In genomic region chr2:224173210-224173609, GRCh38 we compare ENCODE assay signal across 25 cellular contexts.
"Had no signal": no experiment of that assay in that cellular context is flagged by ENCODE, and none has a peak within 500 bp of the region (broad histone marks: within the 10 kb centered on the region; RNA-seq: fewer than 3 reads in every experiment).

No MANE protein-coding gene starts in this region.

- H3K4me3 ChIP-seq: gastroesophageal sphincter, right lobe of liver, tibial artery had no signal

- H3K36me3 ChIP-seq: gastroesophageal sphincter, right lobe of liver, tibial artery had no signal

- H3K27me3 ChIP-seq: gastroesophageal sphincter, right lobe of liver, tibial artery had no signal

- H3K4me3 Mint-ChIP-seq: activated CD4-positive, alpha-beta T cell treated with anti-CD3 and anti-CD28 coated beads, Interleukin-2, amount 10 ng/mL, durations not matched to agents 7 days and 5 days; activated CD8-positive, alpha-beta memory T cell treated with anti-CD3 and anti-CD28 coated beads, Interleukin-2, amount 10 ng/mL, durations not matched to agents 7 days and 5 days; activated CD8-positive, alpha-beta T cell treated with anti-CD3 and anti-CD28 coated beads for 36 hours; activated naive CD8-positive, alpha-beta T cell treated with anti-CD3 and anti-CD28 coated beads, Interleukin-2, amount 50 U/mL, for 24 hours; activated T-helper 1 cell treated with anti-CD3 and anti-CD28 coated beads, Interleukin-12 subunit alpha, Interleukin-12 subunit beta, Interleukin-2, Interleukin-4 antibody, amounts not matched to agents 30 ng/mL and 10 ng/mL and 1 ng/mL, durations not matched to agents 14 hours and 24 hours and 36 hours; brain; memory B cell; neural crest cell; stimulated activated effector memory CD8-positive, alpha-beta T cell treated with anti-CD3 and anti-CD28 coated beads, Interleukin-12 subunit alpha, Interleukin-12 subunit beta, amount 100 ng/mL, for 72 hours; stimulated activated naive CD8-positive, alpha-beta T cell treated with anti-CD3 and anti-CD28 coated beads, Interleukin-15, amount 100 ng/mL, for 72 hours; T-helper 2 cell treated with Interferon-gamma antibody and Interleukin-4, amounts not matched to agents 5 μg/mL and 100 μg/mL, for 36 hours had no signal

- H3K27ac ChIP-seq: gastroesophageal sphincter, right lobe of liver, tibial artery, VCaP had no signal

- H3K9me3 Mint-ChIP-seq: activated CD4-positive, alpha-beta T cell treated with anti-CD3 and anti-CD28 coated beads, Interleukin-2, amount 10 ng/mL, durations not matched to agents 7 days and 5 days; activated CD8-positive, alpha-beta T cell treated with anti-CD3 and anti-CD28 coated beads for 36 hours; activated naive CD8-positive, alpha-beta T cell treated with anti-CD3 and anti-CD28 coated beads, Interleukin-2, amount 50 U/mL, for 24 hours; activated T-helper 1 cell treated with anti-CD3 and anti-CD28 coated beads, Interleukin-12 subunit alpha, Interleukin-12 subunit beta, Interleukin-2, Interleukin-4 antibody, amounts not matched to agents 30 ng/mL and 10 ng/mL and 1 ng/mL, durations not matched to agents 14 hours and 24 hours and 36 hours; stimulated activated effector memory CD8-positive, alpha-beta T cell treated with anti-CD3 and anti-CD28 coated beads, Interleukin-12 subunit alpha, Interleukin-12 subunit beta, amount 100 ng/mL, for 72 hours; stimulated activated naive CD8-positive, alpha-beta T cell treated with anti-CD3 and anti-CD28 coated beads, Interleukin-15, amount 100 ng/mL, for 72 hours; T-helper 2 cell treated with Interferon-gamma antibody and Interleukin-4, amounts not matched to agents 5 μg/mL and 100 μg/mL, for 36 hours had no signal

- FAIRE-seq: small intestine had no signal

- DNase-seq: activated CD4-positive, alpha-beta T cell treated with anti-CD3 and anti-CD28 coated beads, Interleukin-2, amount 10 ng/mL, durations not matched to agents 7 days and 5 days; activated CD8-positive, alpha-beta memory T cell treated with anti-CD3 and anti-CD28 coated beads, Interleukin-2, amount 10 ng/mL, durations not matched to agents 7 days and 5 days; activated CD8-positive, alpha-beta T cell treated with anti-CD3 and anti-CD28 coated beads for 36 hours; activated gamma-delta T cell; activated naive CD4-positive, alpha-beta T cell treated with anti-CD3 and anti-CD28 coated beads, Interleukin-2, amount 50 U/mL, for 16 hours; activated naive CD8-positive, alpha-beta T cell treated with anti-CD3 and anti-CD28 coated beads, Interleukin-2, amount 50 U/mL, for 24 hours; anterior cingulate cortex; effector CD8-positive, alpha-beta T cell; head of caudate nucleus; hypothalamus; left ventricle myocardium superior; occipital lobe; right lobe of liver; small intestine; stimulated activated CD4-positive, alpha-beta T cell treated with anti-CD3 and anti-CD28 coated beads, Interleukin-2, amount 100 ng/mL, for 24 hours; stimulated activated naive CD8-positive, alpha-beta T cell treated with anti-CD3 and anti-CD28 coated beads, Interleukin-15, amount 100 ng/mL, for 72 hours; tibial artery had no signal

- H3K4me1 Mint-ChIP-seq: activated CD4-positive, alpha-beta T cell treated with anti-CD3 and anti-CD28 coated beads, Interleukin-2, amount 10 ng/mL, durations not matched to agents 7 days and 5 days; activated CD8-positive, alpha-beta memory T cell treated with anti-CD3 and anti-CD28 coated beads, Interleukin-2, amount 10 ng/mL, durations not matched to agents 7 days and 5 days; activated naive CD8-positive, alpha-beta T cell treated with anti-CD3 and anti-CD28 coated beads, Interleukin-2, amount 50 U/mL, for 24 hours; memory B cell; stimulated activated effector memory CD8-positive, alpha-beta T cell treated with anti-CD3 and anti-CD28 coated beads, Interleukin-12 subunit alpha, Interleukin-12 subunit beta, amount 100 ng/mL, for 72 hours; stimulated activated naive CD8-positive, alpha-beta T cell treated with anti-CD3 and anti-CD28 coated beads, Interleukin-15, amount 100 ng/mL, for 72 hours had no signal

- H3K9me3 ChIP-seq: gastroesophageal sphincter, right lobe of liver, tibial artery had no signal

- H3K4me1 ChIP-seq: right lobe of liver, tibial artery had no signal

- H3K27ac Mint-ChIP-seq: activated CD4-positive, alpha-beta T cell treated with anti-CD3 and anti-CD28 coated beads, Interleukin-2, amount 10 ng/mL, durations not matched to agents 7 days and 5 days; activated CD8-positive, alpha-beta memory T cell treated with anti-CD3 and anti-CD28 coated beads, Interleukin-2, amount 10 ng/mL, durations not matched to agents 7 days and 5 days; activated CD8-positive, alpha-beta T cell treated with anti-CD3 and anti-CD28 coated beads for 36 hours; activated naive CD8-positive, alpha-beta T cell treated with anti-CD3 and anti-CD28 coated beads, Interleukin-2, amount 50 U/mL, for 24 hours; activated T-helper 1 cell treated with anti-CD3 and anti-CD28 coated beads, Interleukin-12 subunit alpha, Interleukin-12 subunit beta, Interleukin-2, Interleukin-4 antibody, amounts not matched to agents 30 ng/mL and 10 ng/mL and 1 ng/mL, durations not matched to agents 14 hours and 24 hours and 36 hours; memory B cell; stimulated activated effector memory CD8-positive, alpha-beta T cell treated with anti-CD3 and anti-CD28 coated beads, Interleukin-12 subunit alpha, Interleukin-12 subunit beta, amount 100 ng/mL, for 72 hours; stimulated activated naive CD8-positive, alpha-beta T cell treated with anti-CD3 and anti-CD28 coated beads, Interleukin-15, amount 100 ng/mL, for 72 hours; T-helper 2 cell treated with Interferon-gamma antibody and Interleukin-4, amounts not matched to agents 5 μg/mL and 100 μg/mL, for 36 hours had no signal

- H3K36me3 Mint-ChIP-seq: activated CD8-positive, alpha-beta memory T cell treated with anti-CD3 and anti-CD28 coated beads, Interleukin-2, amount 10 ng/mL, durations not matched to agents 7 days and 5 days; brain; memory B cell; stimulated activated effector memory CD8-positive, alpha-beta T cell treated with anti-CD3 and anti-CD28 coated beads, Interleukin-12 subunit alpha, Interleukin-12 subunit beta, amount 100 ng/mL, for 72 hours had no signal

- H3K27me3 Mint-ChIP-seq: activated naive CD8-positive, alpha-beta T cell treated with anti-CD3 and anti-CD28 coated beads, Interleukin-2, amount 50 U/mL, for 24 hours; brain; stimulated activated naive CD8-positive, alpha-beta T cell treated with anti-CD3 and anti-CD28 coated beads, Interleukin-15, amount 100 ng/mL, for 72 hours had no signal
